Comparison of ENCODE assay signal across 8 cellular contexts in the genomic region with DNA sequence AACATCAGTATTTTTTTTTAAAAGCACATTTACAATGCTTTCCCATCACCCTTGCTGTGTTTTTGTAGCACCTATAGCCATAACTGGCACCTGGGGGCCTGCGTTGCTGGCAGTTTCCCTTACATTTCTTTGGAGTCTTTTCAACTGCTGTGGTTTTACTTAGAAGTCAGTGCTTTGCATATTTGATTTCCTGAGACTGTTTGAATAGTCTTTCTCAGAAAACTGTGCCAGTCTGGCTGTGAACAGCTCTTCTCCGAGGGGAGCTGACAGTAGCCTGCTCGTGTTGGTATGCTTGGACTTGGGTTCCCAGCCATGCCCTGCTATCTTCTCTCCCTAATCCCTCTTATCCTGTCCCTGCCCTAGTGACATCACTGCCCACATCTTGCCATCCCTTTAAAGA.
DNase-seq lines count a peak whose midpoint lies in the region; ATAC-seq and TF ChIP-seq lines count a peak whose summit lies in the region.

No MANE protein-coding gene starts in this region.

- ATAC-seq in GM21423 (IDR thresholded peaks at IDR 0.05; ENCODE audit: unreplicated experiment), result peak; percentile 82
- no peak for ATAC-seq in HG03025 (IDR thresholded peaks at IDR 0.05; ENCODE audit: low FRiP score, unreplicated experiment)

- in situ Hi-C loops in GM13977 (cut with MboI; ENCODE audit: low pct_unique_long_range_greater_than_20kb, low sequenced_read_pairs, unreplicated experiment), result no loop called here

- no peak for TF ChIP-seq CTCF in GM13977 (IDR thresholded peaks at IDR 0.05; ENCODE audit: extremely low read depth, insufficient read depth, missing control alignments)

- peak; percentile 53 for DNase-seq in LHCN-M2 (ENCODE audit: low read depth)
- DNase-seq in activated effector memory CD4-positive, alpha-beta T cell treated with anti-CD3 and anti-CD28 coated beads, Interleukin-2, amount 50 U/mL, for 16 hours, result peak; percentile 78
- DNase-seq in stimulated activated CD4-positive, alpha-beta T cell treated with anti-CD3 and anti-CD28 coated beads, Interleukin-4, amount 100 ng/mL, for 1 hour, result peak; percentile 46
- no peak for DNase-seq in nucleus accumbens (lab: John Stamatoyannopoulos, UW)
- no peak for DNase-seq in GM13977 (ENCODE audit: low spot score)
- DNase-seq in DMS153 (lab: John Stamatoyannopoulos, UW), result no peak

Comparison
In these comparisons a context has a peak if more than half of its experiments do, and no peak if none do; other contexts are left out.
1. DNase-seq: peak in LHCN-M2 (single experiment), activated effector memory CD4-positive, alpha-beta T cell treated with anti-CD3 and anti-CD28 coated beads, Interleukin-2, amount 50 U/mL, for 16 hours (single experiment) and stimulated activated CD4-positive, alpha-beta T cell treated with anti-CD3 and anti-CD28 coated beads, Interleukin-4, amount 100 ng/mL, for 1 hour (single experiment); none in nucleus accumbens (0 of 56), GM13977 (single experiment) and DMS153 (single experiment).